Comparison of ENCODE assay signal across 1 cellular context in genomic region chr17:8031950-8032349, GRCh38.
TF ChIP-seq lines count a peak whose summit lies in the region.

No MANE protein-coding gene starts in this region.

TF ChIP-seq in HepG2, 621 proteins besides CTCF, POLR2A, EP300 and RAD21:
- no peak for TF ChIP-seq RARG (CRISPR knock-in tag; IDR thresholded peaks at IDR 0.05; ENCODE audit: low read depth)
- no peak for TF ChIP-seq JUN (CRISPR knock-in tag; IDR thresholded peaks at IDR 0.05)
- TF ChIP-seq, protein P1, sequence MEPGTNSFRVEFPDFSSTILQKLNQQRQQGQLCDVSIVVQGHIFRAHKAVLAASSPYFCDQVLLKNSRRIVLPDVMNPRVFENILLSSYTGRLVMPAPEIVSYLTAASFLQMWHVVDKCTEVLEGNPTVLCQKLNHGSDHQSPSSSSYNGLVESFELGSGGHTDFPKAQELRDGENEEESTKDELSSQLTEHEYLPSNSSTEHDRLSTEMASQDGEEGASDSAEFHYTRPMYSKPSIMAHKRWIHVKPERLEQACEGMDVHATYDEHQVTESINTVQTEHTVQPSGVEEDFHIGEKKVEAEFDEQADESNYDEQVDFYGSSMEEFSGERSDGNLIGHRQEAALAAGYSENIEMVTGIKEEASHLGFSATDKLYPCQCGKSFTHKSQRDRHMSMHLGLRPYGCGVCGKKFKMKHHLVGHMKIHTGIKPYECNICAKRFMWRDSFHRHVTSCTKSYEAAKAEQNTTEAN (CRISPR knock-in tag; conservative IDR thresholded peaks at IDR 0.05) = no peak
- peak; percentile 64; the same call in 1 of the 2 replicates for TF ChIP-seq FOXA3 (CRISPR knock-in tag; IDR thresholded peaks at IDR 0.05)
- peak; percentile 33; the same call in 1 of the 2 replicates for TF ChIP-seq ATF7 (IDR thresholded peaks at IDR 0.05)
- TF ChIP-seq ATF7 (CRISPR knock-in tag; IDR thresholded peaks at IDR 0.05) = no peak
- no peak for TF ChIP-seq MXI1 (IDR thresholded peaks at IDR 0.05; ENCODE audit: borderline replicate concordance, low read depth, low read length)
- no peak for TF ChIP-seq SOX6 (IDR thresholded peaks at IDR 0.05)
- peak; percentile 27; the same call in 1 of the 2 replicates for TF ChIP-seq SOX6 (CRISPR knock-in tag; IDR thresholded peaks at IDR 0.05)
- TF ChIP-seq FOXP4 (CRISPR knock-in tag; IDR thresholded peaks at IDR 0.05) = 0 out of 2 replicates have a peak, but pooled peaks have one; percentile 14
- TF ChIP-seq FOXP1 (IDR thresholded peaks at IDR 0.05) = no peak
- TF ChIP-seq FOXP1 (CRISPR knock-in tag; IDR thresholded peaks at IDR 0.05) = peak; percentile 50
- TF ChIP-seq ZNF446 (CRISPR knock-in tag; IDR thresholded peaks at IDR 0.05) = no peak
- TF ChIP-seq REXO4 (CRISPR knock-in tag; IDR thresholded peaks at IDR 0.05; ENCODE audit: borderline replicate concordance) = no peak
- peak; percentile 67; the same call in 1 of the 2 replicates for TF ChIP-seq RARA (CRISPR knock-in tag; IDR thresholded peaks at IDR 0.05)
- TF ChIP-seq ZNF121 (CRISPR knock-in tag; IDR thresholded peaks at IDR 0.05) = peak; percentile 85
- TF ChIP-seq FOXA1 (IDR thresholded peaks at IDR 0.05) = peak; percentile 56; the same call in 1 of the 2 replicates
- no peak for TF ChIP-seq FOXA1 (CRISPR knock-in tag; IDR thresholded peaks at IDR 0.05)
- TF ChIP-seq FOSL2 (CRISPR knock-in tag; IDR thresholded peaks at IDR 0.05) = peak; percentile 63
- 0 out of 2 replicates have a peak, but pooled peaks have one; percentile 44 for TF ChIP-seq JUND (CRISPR knock-in tag; IDR thresholded peaks at IDR 0.05)
- TF ChIP-seq GATAD2A (CRISPR knock-in tag; IDR thresholded peaks at IDR 0.05) = 0 out of 2 replicates have a peak, but pooled peaks have one; percentile 18
- TF ChIP-seq NR2F2 (IDR thresholded peaks at IDR 0.05; ENCODE audit: borderline replicate concordance, low read depth) = 0 out of 2 replicates have a peak, but pooled peaks have one; percentile 15
- TF ChIP-seq ZNF841 (CRISPR knock-in tag; IDR thresholded peaks at IDR 0.05; ENCODE audit: borderline replicate concordance) = no peak
- TF ChIP-seq CEBPB (IDR thresholded peaks at IDR 0.05; ENCODE audit: borderline replicate concordance, low read depth, low read length) = no peak
- TF ChIP-seq NR2F1 (CRISPR knock-in tag; IDR thresholded peaks at IDR 0.05) = peak in 1 of 2 experiments; percentile 63; a peak in 2 of 4 replicates
- TF ChIP-seq RAD51 (IDR thresholded peaks at IDR 0.05; ENCODE audit: borderline replicate concordance) = no peak
- 0 out of 2 replicates have a peak, but pooled peaks have one; percentile 29 for TF ChIP-seq MIER3 (CRISPR knock-in tag; IDR thresholded peaks at IDR 0.05; ENCODE audit: borderline replicate concordance)
- no peak for TF ChIP-seq HHEX (CRISPR knock-in tag; IDR thresholded peaks at IDR 0.05)
- TF ChIP-seq NR2F6 (IDR thresholded peaks at IDR 0.05) = peak; percentile 28; the same call in 1 of the 2 replicates
- TF ChIP-seq NR2F6 (CRISPR knock-in tag; IDR thresholded peaks at IDR 0.05) = no peak
